Comparison of ENCODE assay signal across 21 cellular contexts in genomic region chr5:93360436-93361100, GRCh38.
DNase-seq lines count a peak whose midpoint lies in the region; ATAC-seq, FAIRE-seq and TF ChIP-seq lines count a peak whose summit lies in the region.
"Had no signal": no experiment of that assay in that cellular context is flagged by ENCODE, and none has a peak within 500 bp of the region (broad histone marks: within the 10 kb centered on the region; RNA-seq: fewer than 3 reads in every experiment).

No MANE protein-coding gene starts in this region.

- no peak overlapping the region for H2AFZ ChIP-seq in hepatocyte
- H2AFZ ChIP-seq in smooth muscle cell (ENCODE audit: low read depth) = no peak overlapping the region

- H4K20me1 ChIP-seq in hepatocyte (ENCODE audit: insufficient read depth, poor library complexity, severe bottlenecking) (no peaks in the 10 kb centered on the region), smooth muscle cell (ENCODE audit: low read depth) (no peaks in the 10 kb centered on the region)

- peaks cover 9% of the 10 kb centered on the region for H3F3A ChIP-seq in smooth muscle cell (ENCODE audit: low read depth)

- H3K36me3 ChIP-seq in hepatocyte (replicated peaks; ENCODE audit: insufficient read depth, low read depth) (no peaks in the 10 kb centered on the region), smooth muscle cell (ENCODE audit: low read depth) (no peaks in the 10 kb centered on the region), small intestine (ENCODE audit: control insufficient read depth in 2 of 2, insufficient read depth in 2 of 2, low read length in 2 of 2) (no peaks in the 10 kb centered on the region)
- H3K36me3 ChIP-seq: BE2C had no signal

- peaks cover 39% of the 10 kb centered on the region for H3K4me1 Mint-ChIP-seq in HFFc6 (ENCODE audit: low read depth)
- H3K4me1 Mint-ChIP-seq: CD4-positive, alpha-beta memory T cell had no signal

- no peak overlapping the region for H3K9ac ChIP-seq in smooth muscle cell (ENCODE audit: low read depth)

- no peak overlapping the region for H3K4me3 Mint-ChIP-seq in HFFc6
- H3K4me3 Mint-ChIP-seq: CD4-positive, alpha-beta memory T cell; GM23338 had no signal

- H3K36me3 Mint-ChIP-seq in HFFc6 (ENCODE audit: low read depth) = no peaks in the 10 kb centered on the region
- H3K36me3 Mint-ChIP-seq: CD4-positive, alpha-beta memory T cell had no signal

- no peak for ATAC-seq in HG03521 (IDR thresholded peaks at IDR 0.05; ENCODE audit: unreplicated experiment)
- ATAC-seq: GM23338, HepG2 had no signal

- H3K9me3 ChIP-seq in hepatocyte (ENCODE audit: low read depth) = no peaks in the 10 kb centered on the region
- no peaks in the 10 kb centered on the region for H3K9me3 ChIP-seq in smooth muscle cell (replicated peaks; ENCODE audit: low read depth)
- H3K9me3 ChIP-seq in small intestine (ENCODE audit: control insufficient read depth, low read depth) = no peaks in the 10 kb centered on the region
- H3K9me3 ChIP-seq: BE2C had no signal

- no peaks in the 10 kb centered on the region for H3K9me3 Mint-ChIP-seq in HFFc6
- H3K9me3 Mint-ChIP-seq: GM23338 had no signal

- 88% methylated on average over 5 of the region's 5 CpGs for WGBS in hepatocyte (ENCODE audit: low lambda C conversion rate, missing lambda C conversion rate)
- WGBS in smooth muscle cell (ENCODE audit: low lambda C conversion rate) = 77% methylated on average over 5 of the region's 5 CpGs
- WGBS in small intestine, 3 donors = 70 to 76% (median 71%) methylated on average over 5 of the region's 5 CpGs

- H3K27ac Mint-ChIP-seq in HFFc6 = peak overlapping the region; percentile 92; the same call in 1 of the 2 replicates
- H3K27ac Mint-ChIP-seq: CD4-positive, alpha-beta memory T cell had no signal

- H3K4me2 ChIP-seq in hepatocyte (no peak overlapping the region), smooth muscle cell (peak overlapping the region; percentile 62)
- H3K4me2 ChIP-seq: GM23338 had no signal

- no peak overlapping the region for H3K4me3 ChIP-seq in hepatocyte
- H3K4me3 ChIP-seq in smooth muscle cell = no peak overlapping the region
- H3K4me3 ChIP-seq in small intestine (ENCODE audit: low read depth in 1 of 2, low read length in 2 of 2) = no peak overlapping the region
- H3K4me3 ChIP-seq: GM23338 had no signal

- peak overlapping the region; percentile 71 for H3K27ac ChIP-seq in VCaP
- H3K27ac ChIP-seq in hepatocyte = peak overlapping the region; percentile 83
- peak overlapping the region; percentile 90 for H3K27ac ChIP-seq in smooth muscle cell (ENCODE audit: low read depth)
- no peak overlapping the region for H3K27ac ChIP-seq in small intestine (ENCODE audit: low read depth in 1 of 2, low read length in 1 of 2)

- H3K9me2 ChIP-seq in hepatocyte (replicated peaks; ENCODE audit: insufficient read depth) = no peaks in the 10 kb centered on the region

- no peaks in the 10 kb centered on the region; the same call in 1 of the 2 replicates for H3K27me3 Mint-ChIP-seq in HFFc6 (ENCODE audit: insufficient read depth)
- H3K27me3 Mint-ChIP-seq: CD4-positive, alpha-beta memory T cell had no signal

- TF ChIP-seq CTCF in HFFc6 (IDR thresholded peaks at IDR 0.05) = no peak
- no peak for TF ChIP-seq CTCF in VCaP (conservative IDR thresholded peaks at IDR 0.05)
- no peak for TF ChIP-seq CTCF in hepatocyte (IDR thresholded peaks at IDR 0.05; ENCODE audit: poor library complexity)
- no peak for TF ChIP-seq CTCF in smooth muscle cell (IDR thresholded peaks at IDR 0.05; ENCODE audit: borderline replicate concordance, insufficient read depth, poor library complexity, severe bottlenecking)

- no peaks in the 10 kb centered on the region for H3K27me3 ChIP-seq in hepatocyte
- H3K27me3 ChIP-seq in smooth muscle cell (ENCODE audit: low read depth) = no peaks in the 10 kb centered on the region
- no peaks in the 10 kb centered on the region for H3K27me3 ChIP-seq in small intestine (ENCODE audit: control insufficient read depth in 2 of 2, insufficient read depth in 2 of 2, low read length in 2 of 2)
- H3K27me3 ChIP-seq: BE2C had no signal

- DNase-seq in HFFc6 (no peak), hepatocyte (ENCODE audit: low spot score) (no peak), smooth muscle cell (lab: John Stamatoyannopoulos, UW; ENCODE audit: unreplicated experiment) (no peak), small intestine (no peak), hepatic stellate cell (ENCODE audit: low spot score) (no peak)
- DNase-seq: BE2C; CD4-positive, alpha-beta memory T cell; DMS79 treated with DMSO at 0.1 percent for 48 hours; GDM1; NCI-H1417 treated with DMSO at 0.1 percent for 48 hours; NCI-H2171 treated with DMSO at 0.1 percent for 48 hours; NCI-H510A; NCI-H82; SIG-M5 had no signal

- no peak for FAIRE-seq in small intestine (lab: Jason Lieb, UNC)
- FAIRE-seq: D721Med, GM12892, GM19239, HepG2 had no signal

- H3K4me1 ChIP-seq in hepatocyte (ENCODE audit: insufficient read depth) (peaks cover 8% of the 10 kb centered on the region), smooth muscle cell (ENCODE audit: low read depth) (no peaks in the 10 kb centered on the region), small intestine (ENCODE audit: control insufficient read depth in 2 of 2, insufficient read depth in 1 of 2, low read depth in 1 of 2, low read length in 1 of 2) (no peaks in the 10 kb centered on the region)

- H3K79me2 ChIP-seq in hepatocyte = no peaks in the 10 kb centered on the region
- no peaks in the 10 kb centered on the region for H3K79me2 ChIP-seq in smooth muscle cell (ENCODE audit: low read depth)

Comparison
In these comparisons a context has a peak if more than half of its experiments do, and no peak if none do; other contexts are left out.
1. H3K27ac ChIP-seq: peak in VCaP (single experiment), hepatocyte (single experiment) and smooth muscle cell (single experiment); none in small intestine (0 of 2).